In the genomic region with DNA sequence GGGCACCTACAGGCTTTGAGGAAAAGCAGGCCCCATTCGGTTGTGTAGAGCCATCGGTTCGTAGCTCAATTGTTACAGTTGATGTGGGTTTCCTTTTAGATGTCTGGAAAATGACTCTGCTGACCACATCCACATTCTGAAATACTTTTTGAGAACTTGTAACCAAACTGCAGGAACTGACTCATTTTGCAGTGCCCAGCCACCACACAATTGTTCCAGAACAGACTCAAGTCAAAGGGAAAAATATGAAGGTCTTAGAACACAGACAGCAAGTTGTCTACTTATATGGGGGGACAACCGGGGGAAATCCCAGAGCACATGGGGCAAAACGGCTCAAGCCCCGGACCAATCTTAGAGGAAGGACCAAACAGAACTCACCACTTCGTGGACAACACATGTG, we compare ENCODE assay signal across 8 cellular contexts.
DNase-seq lines count a peak whose midpoint lies in the region; ATAC-seq and TF ChIP-seq lines count a peak whose summit lies in the region.

No MANE protein-coding gene starts in this region.

- ATAC-seq in HG03097 (IDR thresholded peaks at IDR 0.05; ENCODE audit: low FRiP score, unreplicated experiment) (peak; percentile 36), T-cell (replicated peaks in 1 of 4) (peak; percentile 13 to 53 (median 46))

- H3K27ac Mint-ChIP-seq in T-cell, result peak overlapping the region; percentile 80 to 97
- H3K27ac Mint-ChIP-seq in progenitor cell of endocrine pancreas, result no peak overlapping the region

- peaks cover 3% of the 10 kb centered on the region for H3K36me3 Mint-ChIP-seq in T-cell
- H3K36me3 Mint-ChIP-seq in progenitor cell of endocrine pancreas (ENCODE audit: insufficient read depth), result peaks cover 6% of the 10 kb centered on the region

- peaks cover 0 to 7% of the 10 kb centered on the region in 2 donors for H3K27me3 Mint-ChIP-seq in T-cell
- H3K27me3 Mint-ChIP-seq in progenitor cell of endocrine pancreas, result no peaks in the 10 kb centered on the region

- H3K9me3 Mint-ChIP-seq in T-cell, result no peaks in the 10 kb centered on the region
- peaks cover 12% of the 10 kb centered on the region for H3K9me3 Mint-ChIP-seq in progenitor cell of endocrine pancreas (ENCODE audit: low read depth)

- DNase-seq in NK-92 treated with Interleukin-12 subunit alpha and Interleukin-12 subunit beta, amount 100 ng/mL, for 24 hours (lab: John Stamatoyannopoulos, UW), result peak; percentile 26
- no peak for DNase-seq in NK-92 (lab: John Stamatoyannopoulos, UW; ENCODE audit: unreplicated experiment)
- DNase-seq in T-cell, result peak in 12 of 34 experiments; percentile 1 to 34 (median 12)
- DNase-seq in dedifferentiated amniotic fluid mesenchymal stem cell (ENCODE audit: extremely low spot score), result peak; percentile 73
- peak; percentile 43 to 44 for DNase-seq in stimulated activated CD4-positive, alpha-beta T cell treated with anti-CD3 and anti-CD28 coated beads, Interleukin-2, amount 100 ng/mL, for 24 hours
- no peak for DNase-seq in progenitor cell of endocrine pancreas (ENCODE audit: low spot score, unreplicated experiment)
- no peak for DNase-seq in HPDE6-E6E7 (ENCODE audit: extremely low spot score)

- H3K4me3 Mint-ChIP-seq in T-cell (peak overlapping the region; percentile 48 to 81 (median 54)), progenitor cell of endocrine pancreas (ENCODE audit: low read depth) (no peak overlapping the region)

- H3K4me1 Mint-ChIP-seq in T-cell (peaks cover 54 to 77% (median 59%) of the 10 kb centered on the region in 3 donors), progenitor cell of endocrine pancreas (ENCODE audit: low read depth) (peaks cover 6% of the 10 kb centered on the region)

- no peak for TF ChIP-seq CTCF in progenitor cell of endocrine pancreas (IDR thresholded peaks at IDR 0.05; ENCODE audit: unreplicated experiment)

- CTCF ChIA-PET in T-cell (lab: Charles Lee), result interaction anchor here in 1 of 2 donors (1.4 to 1.7 kb wide), 2 partner anchors 11 to 43 kb away, joined by 3 to 4 read pairs; no protein-coding TSS in a partner anchor

- POLR2A ChIA-PET in T-cell (lab: Charles Lee), result interaction anchor here in 1 of 2 donors (0.6 to 1.1 kb wide), 4 partner anchors 8 to 887 kb away, joined by 3 to 6 read pairs (median 3); no protein-coding TSS in a partner anchor

Comparison
In these comparisons a context has a peak if more than half of its experiments do, and no peak if none do; other contexts are left out.
1. DNase-seq: peak in NK-92 treated with Interleukin-12 subunit alpha and Interleukin-12 subunit beta, amount 100 ng/mL, for 24 hours (single experiment), dedifferentiated amniotic fluid mesenchymal stem cell (single experiment) and stimulated activated CD4-positive, alpha-beta T cell treated with anti-CD3 and anti-CD28 coated beads, Interleukin-2, amount 100 ng/mL, for 24 hours (2 of 2); none in NK-92 (single experiment), progenitor cell of endocrine pancreas (single experiment) and HPDE6-E6E7 (single experiment).